ENCODE assay signal across 17 cellular contexts in genomic region chr17:67608691-67609090, GRCh38.
DNase-seq lines count a peak whose midpoint lies in the region; ATAC-seq, FAIRE-seq and TF ChIP-seq lines count a peak whose summit lies in the region.
"Had no signal": no experiment of that assay in that cellular context is flagged by ENCODE, and none has a peak within 500 bp of the region (broad histone marks: within the 10 kb centered on the region; RNA-seq: fewer than 3 reads in every experiment).

No MANE protein-coding gene starts in this region.

- peaks cover 22% of the 10 kb centered on the region for H3K4me1 ChIP-seq in GM12878 (ENCODE audit: control insufficient read depth, insufficient read depth, low read length)

- peak overlapping the region; percentile 50; the same call in 1 of the 2 replicates for H3K4me2 ChIP-seq in GM12878 (ENCODE audit: control insufficient read depth, insufficient read depth)

- FAIRE-seq in GM12878 (lab: Jason Lieb, UNC): peak; percentile 27

- POLR2A ChIA-PET in AG04450 (lab: Yijun Ruan, JAX): interaction anchor here (0.7 kb wide), 1 partner anchor 230 kb away, joined by 8 read pairs; no protein-coding TSS in a partner anchor
- POLR2A ChIA-PET in GM12878 (lab: Charles Lee): interaction anchor here (0.6 to 1.9 kb wide), 16 partner anchors 14 to 979 kb away, joined by 3 to 6 read pairs (median 4); no protein-coding TSS in a partner anchor

- SMC1A ChIA-PET in GM12878 (lab: Charles Lee; ENCODE audit: uncharacterized antibody, unreplicated experiment): interaction anchor here (0.7 to 1.7 kb wide), 14 partner anchors 19 to 230 kb away, joined by 3 to 8 read pairs (median 4); no protein-coding TSS in a partner anchor

- DNase-seq in AG04450 (ENCODE audit: low read depth, low spot score) (peak; percentile 42), HS-5 (ENCODE audit: low read depth) (peak; percentile 35), GM12878 (ENCODE audit: low read depth, low spot score) (no peak), iris pigment epithelial cell (ENCODE audit: low read depth) (peak; percentile 69)
- DNase-seq in stimulated activated CD4-positive, alpha-beta T cell treated with anti-CD3 and anti-CD28 coated beads, Interleukin-12 subunit alpha, Interleukin-12 subunit beta, amount 100 ng/mL, for 4 hours: no peak
- DNase-seq in NK-92 treated with Interleukin-12 subunit alpha and Interleukin-12 subunit beta, amount 100 ng/mL, for 24 hours (lab: John Stamatoyannopoulos, UW): no peak
- DNase-seq: activated CD4-positive, alpha-beta T cell treated with anti-CD3 and anti-CD28 coated beads, Interleukin-2, amount 50 U/mL, for 48 hours; DMS 273 treated with DMSO at 0.1 percent for 48 hours; effector memory CD4-positive, alpha-beta T cell; NCI-H1694 treated with DMSO at 0.1 percent for 48 hours; NCI-H774; ovary; SHP77 treated with DMSO at 0.1 percent for 48 hours had no signal

- no peak overlapping the region for H3K27ac ChIP-seq in AG04450 (ENCODE audit: low read depth, low read length)
- peak overlapping the region; percentile 21; the same call in 1 of the 2 replicates for H3K27ac ChIP-seq in GM12878 (ENCODE audit: control insufficient read depth, insufficient read depth)
- H3K27ac ChIP-seq: ovary, thoracic aorta had no signal

- no peak overlapping the region for H3K4me3 ChIP-seq in AG04450 (ENCODE audit: low read depth, low read length)
- H3K4me3 ChIP-seq in GM12878: no peak overlapping the region
- H3K4me3 ChIP-seq: ovary, thoracic aorta had no signal

- no peak for TF ChIP-seq POLR2A in GM12878 (IDR thresholded peaks at IDR 0.05; ENCODE audit: low read depth, low read length)

- H4K20me1 ChIP-seq in GM12878 (ENCODE audit: control insufficient read depth, insufficient read depth): no peaks in the 10 kb centered on the region

- TF ChIP-seq CTCF in AG04450 (IDR thresholded peaks at IDR 0.05; ENCODE audit: low read depth, low read length) (no peak), GM12878 (IDR thresholded peaks at IDR 0.05 in 2 of 3, conservative IDR thresholded peaks at IDR 0.05 in 1 of 3; ENCODE audit: control insufficient read depth in 2 of 3, extremely low read depth in 1 of 3, insufficient read depth in 1 of 3, low read depth in 3 of 3, low read length in 3 of 3) (no peak)

- H2AFZ ChIP-seq in GM12878 (ENCODE audit: control insufficient read depth, low read depth, low read length): peak overlapping the region; percentile 7; the same call in 1 of the 2 replicates

- no peak for TF ChIP-seq EP300 in GM12878 (IDR thresholded peaks at IDR 0.05; ENCODE audit: borderline replicate concordance in 1 of 2, control insufficient read depth in 1 of 2, low read depth in 2 of 2, low read length in 2 of 2)

- BruUV-seq in GM12878 (replicated peaks; lab: Mats Ljungman, UMichigan): no TSS peak

- H3K36me3 ChIP-seq in GM12878 (ENCODE audit: control insufficient read depth in 2 of 2, insufficient read depth in 2 of 2, low read length in 1 of 2): no peaks in the 10 kb centered on the region; a peak in 2 of 4 replicates
- H3K36me3 ChIP-seq: ovary, thoracic aorta had no signal

- CTCF ChIA-PET in AG04450 (lab: Charles Lee): interaction anchor here (0.6 to 3.0 kb wide), 2 partner anchors 230 to 233 kb away, joined by 4 to 9 read pairs; no protein-coding TSS in a partner anchor
- CTCF ChIA-PET in GM12878 (lab: Yijun Ruan, JAX): interaction anchor here (0.6 to 10.6 kb wide), 8 partner anchors 14 to 351 kb away, joined by 3 to 163 read pairs (median 5); partner anchors contain the start of gene PITPNC1

- intact Hi-C loops in GM12878 (cut with micrococcal nuclease; ENCODE audit: unreplicated experiment): loop anchor here (2.0 kb wide), 1 partner anchor 38 kb away; no protein-coding TSS in a partner anchor

- ATAC-seq in GM12878: peak; percentile 61
- ATAC-seq in GM21515 (IDR thresholded peaks at IDR 0.05; ENCODE audit: unreplicated experiment): no peak
- no peak for ATAC-seq in HG03439 (IDR thresholded peaks at IDR 0.05; ENCODE audit: unreplicated experiment)
- ATAC-seq: activated T-helper 17 cell treated with anti-CD3 and anti-CD28 coated beads, Interleukin-2, amount 50 U/mL, for 72 hours had no signal

- no peaks in the 10 kb centered on the region for H3K9me3 ChIP-seq in AG04450 (ENCODE audit: control insufficient read depth, insufficient read depth, low read length)
- no peaks in the 10 kb centered on the region for H3K9me3 ChIP-seq in GM12878 (replicated peaks; ENCODE audit: control insufficient read depth, insufficient read depth, low read length)
- H3K9me3 ChIP-seq: ovary, thoracic aorta had no signal

- RAD21 ChIA-PET in GM12878 (lab: Charles Lee; ENCODE audit: unreplicated experiment): interaction anchor here (0.7 to 1.9 kb wide), 13 partner anchors 13 to 232 kb away, joined by 3 to 6 read pairs (median 3); partner anchors contain the start of gene PITPNC1

- TF ChIP-seq RAD21 in GM12878 (IDR thresholded peaks at IDR 0.05; ENCODE audit: insufficient read depth, low read depth, low read length): no peak

- no peaks in the 10 kb centered on the region for H3K79me2 ChIP-seq in GM12878 (ENCODE audit: control insufficient read depth, insufficient read depth, low read length)

- in situ Hi-C loops in GM12878 (cut with MboI): no loop called here

- 2% methylated on average over 5 of the region's 5 CpGs for WGBS in GM12878 (ENCODE audit: insufficient coverage, insufficient replicate concordance, low lambda C conversion rate, missing lambda C conversion rate)

- H3K27me3 ChIP-seq in AG04450 (ENCODE audit: control insufficient read depth, insufficient read depth, low read length): no peaks in the 10 kb centered on the region
- H3K27me3 ChIP-seq in GM12878 (replicated peaks in 1 of 2; ENCODE audit: control insufficient read depth in 2 of 2, insufficient read depth in 2 of 2, low read length in 1 of 2): no peaks in the 10 kb centered on the region
- H3K27me3 ChIP-seq: ovary had no signal

- H3K9ac ChIP-seq in GM12878 (ENCODE audit: control insufficient read depth, insufficient read depth, low read length): no peak overlapping the region

TF ChIP-seq in GM12878, 131 proteins besides CTCF, POLR2A, EP300 and RAD21:
- TF ChIP-seq NFIC (IDR thresholded peaks at IDR 0.05; ENCODE audit: low read depth, low read length) (0 out of 2 replicates have a peak, but pooled peaks have one; percentile 54), ATF2 (IDR thresholded peaks at IDR 0.05; ENCODE audit: low read length) (peak; percentile 63), POU2F2 (IDR thresholded peaks at IDR 0.05; ENCODE audit: borderline replicate concordance, low read depth, low read length) (0 out of 3 replicates have a peak, but pooled peaks have one; percentile 19), TCF7 (IDR thresholded peaks at IDR 0.05; ENCODE audit: borderline replicate concordance) (no peak), NBN (IDR thresholded peaks at IDR 0.05) (no peak), BCL3 (IDR thresholded peaks at IDR 0.05; ENCODE audit: borderline replicate concordance, insufficient read depth, low read depth, low read length, poor library complexity, severe bottlenecking) (peak; percentile 68), EZH2 (IDR thresholded peaks at IDR 0.05; ENCODE audit: borderline replicate concordance, control insufficient read depth, low read depth, low read length) (no peak), EED (IDR thresholded peaks at IDR 0.05; ENCODE audit: low read depth) (peak; percentile 40; the same call in 1 of the 2 replicates), IKZF2 (IDR thresholded peaks at IDR 0.05) (peak; percentile 13 to 31; a peak in 1 of 4 replicates), JUNB (IDR thresholded peaks at IDR 0.05) (peak; percentile 37), BHLHE40 (IDR thresholded peaks at IDR 0.05; ENCODE audit: borderline replicate concordance in 1 of 2, low read depth in 2 of 2, low read length in 1 of 2) (peak in 1 of 2 experiments; percentile 9; a peak in 1 of 4 replicates), ZNF207 (IDR thresholded peaks at IDR 0.05; ENCODE audit: borderline replicate concordance) (no peak), ZBED1 (IDR thresholded peaks at IDR 0.05; ENCODE audit: borderline replicate concordance) (peak; percentile 70; the same call in 1 of the 2 replicates), CBX5 (IDR thresholded peaks at IDR 0.05; ENCODE audit: low read depth) (no peak), RUNX3 (IDR thresholded peaks at IDR 0.05; ENCODE audit: low read length) (peak; percentile 21; the same call in 1 of the 2 replicates)

Comparison
In these comparisons a context has a peak if more than half of its experiments do, and no peak if none do; other contexts are left out.
1. DNase-seq: peak in AG04450 (single experiment), HS-5 (single experiment) and iris pigment epithelial cell (single experiment); none in GM12878 (single experiment), stimulated activated CD4-positive, alpha-beta T cell treated with anti-CD3 and anti-CD28 coated beads, Interleukin-12 subunit alpha, Interleukin-12 subunit beta, amount 100 ng/mL, for 4 hours (single experiment) and NK-92 treated with Interleukin-12 subunit alpha and Interleukin-12 subunit beta, amount 100 ng/mL, for 24 hours (single experiment).